In the genomic region with DNA sequence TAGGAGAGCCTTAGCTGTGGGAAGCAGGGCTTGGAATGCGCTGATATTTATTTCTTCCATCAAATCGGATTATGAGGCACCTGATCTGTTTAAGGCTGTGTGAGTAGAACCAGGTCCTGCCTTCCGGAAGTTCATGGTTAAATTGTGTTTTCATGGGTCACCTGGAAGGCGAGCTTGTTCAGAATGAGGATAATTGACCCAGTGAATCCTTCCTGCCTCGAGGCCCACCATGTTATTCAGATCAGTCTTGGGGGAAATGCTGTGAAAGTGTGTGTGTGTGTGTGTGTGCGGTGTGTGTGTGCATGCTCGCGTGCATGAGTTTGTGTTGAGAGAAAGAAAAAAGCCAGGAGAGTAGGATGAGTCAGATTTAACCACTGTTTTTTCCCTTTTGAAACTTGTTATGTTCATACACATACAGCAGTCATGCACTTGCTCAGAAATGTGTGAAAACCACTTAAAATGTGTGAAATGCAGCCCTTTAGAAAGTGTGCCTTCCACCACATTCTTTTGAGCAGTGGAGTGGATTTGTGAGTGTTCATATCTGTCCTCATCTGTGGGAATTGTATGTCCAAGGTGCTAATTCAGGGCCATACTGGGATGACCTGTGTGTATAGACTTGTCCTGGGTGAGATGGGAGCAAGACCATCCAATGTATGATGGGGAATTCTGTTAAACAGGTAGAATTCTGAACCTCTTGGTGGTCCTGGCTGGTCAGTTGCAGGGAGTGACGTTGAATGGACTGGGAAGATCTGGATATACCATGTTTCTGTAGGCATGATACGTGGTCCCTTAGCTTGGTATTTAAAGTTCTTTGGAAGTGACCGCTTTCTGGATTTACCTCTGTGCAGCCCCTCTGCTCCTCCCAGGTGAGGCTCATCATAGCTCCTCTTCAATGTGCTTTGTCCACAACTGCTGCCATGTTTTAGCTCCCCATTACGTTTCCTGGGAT, we compare ENCODE assay signal across 8 cellular contexts. TPM values are rescaled to one million over a fixed set of nuclear protein-coding genes. Genes with fewer than 3 reads are reported as not detected.
A peak's percentile ranks its signal among the peaks of the same experiment; 100 is the strongest.
DNase-seq lines count a peak whose midpoint lies in the region; ATAC-seq, FAIRE-seq and TF ChIP-seq lines count a peak whose summit lies in the region.

No MANE protein-coding gene starts in this region.

- peaks cover 94% of the 10 kb centered on the region for H3K79me2 ChIP-seq in HCT116 (ENCODE audit: insufficient read depth, low read length)
- peaks cover 0 to 17% of the 10 kb centered on the region in 2 experiments; a peak in 1 of 4 replicates for H3K79me2 ChIP-seq in H1 (ENCODE audit: control insufficient read depth in 1 of 2, insufficient read depth in 2 of 2, low read length in 2 of 2)

- H3K36me3 Mint-ChIP-seq in Calu3 (ENCODE audit: insufficient read depth, unreplicated experiment), result peaks cover 53% of the 10 kb centered on the region

- H4K20me1 ChIP-seq in HCT116 (ENCODE audit: insufficient read depth), result no peaks in the 10 kb centered on the region
- H4K20me1 ChIP-seq in H1 (replicated peaks in 1 of 2; ENCODE audit: control insufficient read depth in 1 of 2, insufficient read depth in 2 of 2, low read length in 2 of 2), result peaks cover 0 to 2% of the 10 kb centered on the region in 2 experiments

- peaks cover 12% of the 10 kb centered on the region for H3K79me1 ChIP-seq in H1 (ENCODE audit: low read depth, low read length)

- H3K56ac ChIP-seq in H1 (replicated peaks; ENCODE audit: insufficient read length, low read depth, low read length), result no peak overlapping the region

- peak overlapping the region; percentile 10; the same call in 1 of the 2 replicates for H2BK12ac ChIP-seq in H1 (ENCODE audit: low read depth, low read length)

- TF ChIP-seq POLR2A in HCT116 (IDR thresholded peaks at IDR 0.05; ENCODE audit: borderline replicate concordance, extremely low read depth, insufficient read depth, insufficient read length) (no peak), H1 (IDR thresholded peaks at IDR 0.05; ENCODE audit: control extremely low read depth in 1 of 2, low read depth in 2 of 2, low read length in 2 of 2) (no peak), transverse colon (IDR thresholded peaks at IDR 0.05) (no peak)

- peaks cover 0 to 13% of the 10 kb centered on the region in 2 experiments; a peak in 1 of 4 replicates for H3K36me3 ChIP-seq in HCT116 (ENCODE audit: control insufficient read depth in 1 of 2, insufficient read depth in 2 of 2, low read length in 2 of 2)
- H3K36me3 ChIP-seq in H1 (ENCODE audit: control insufficient read depth in 2 of 4, insufficient read depth in 4 of 4, low read length in 3 of 4), result no peaks in the 10 kb centered on the region
- no peaks in the 10 kb centered on the region for H3K36me3 ChIP-seq in transverse colon

- no peak for TF ChIP-seq EP300 in H1 (IDR thresholded peaks at IDR 0.05; ENCODE audit: borderline replicate concordance in 1 of 2, low read depth in 2 of 2, low read length in 2 of 2)
- TF ChIP-seq EP300 in transverse colon (IDR thresholded peaks at IDR 0.05; ENCODE audit: low read depth), result no peak

- TF ChIP-seq RAD21 in HCT116 (IDR thresholded peaks at IDR 0.05; ENCODE audit: low read depth), result no peak
- no peak for TF ChIP-seq RAD21 in H1 (IDR thresholded peaks at IDR 0.05 in 1 of 2, conservative IDR thresholded peaks at IDR 0.05 in 1 of 2; ENCODE audit: low read depth in 2 of 2, low read length in 2 of 2)

- H3K23ac ChIP-seq in H1 (ENCODE audit: insufficient read length), result no peak overlapping the region

- RAD21 ChIA-PET in HCT116 (lab: Charles Lee; ENCODE audit: low non-redundant PET in 1 of 2, low total read pairs in 2 of 2, uncharacterized antibody in 2 of 2, unreplicated experiment in 2 of 2), result interaction anchor here (0.6 to 0.8 kb wide), 2 partner anchors 37 to 49 kb away, joined by 3 read pairs; a partner anchor contains a TSS

- no peak for ATAC-seq in HCT116

- peak overlapping the region; percentile 76; the same call in 1 of the 2 replicates for H3K9ac ChIP-seq in HCT116 (ENCODE audit: low read length)
- H3K9ac ChIP-seq in H1 (replicated peaks in 1 of 4; ENCODE audit: extremely low read depth in 1 of 4, low read depth in 3 of 4, low read length in 3 of 4), result no peak overlapping the region

- H2AK5ac ChIP-seq in H1 (ENCODE audit: low read depth, low read length), result peak overlapping the region; percentile 66

- H4K5ac ChIP-seq in H1 (ENCODE audit: insufficient read length, low read depth, low read length), result no peak overlapping the region

- intact Hi-C loops in Calu3 (cut with micrococcal nuclease; ENCODE audit: unreplicated experiment), result no loop called here
- intact Hi-C loops in HCT116 (cut with micrococcal nuclease), result loop anchor here (10.0 kb wide), 1 partner anchor 203 kb away; no protein-coding TSS in a partner anchor
- intact Hi-C loops in transverse colon (cut with DNase I; ENCODE audit: low total_unique reads), result no loop called here

- POLR2A ChIA-PET in HCT116 (lab: Charles Lee) (interaction anchor here (1.1 kb wide), 1 partner anchor 47 kb away, joined by 3 read pairs; no protein-coding TSS in a partner anchor), H1 (lab: Charles Lee; ENCODE audit: partially characterized antibody) (interaction anchor here (1.5 kb wide), 1 partner anchor 14 kb away, joined by 6 read pairs; no protein-coding TSS in a partner anchor)

- H2BK5ac ChIP-seq in H1 (ENCODE audit: low read depth, low read length), result no peak overlapping the region

- TF ChIP-seq CTCF in Calu3 (IDR thresholded peaks at IDR 0.05; ENCODE audit: unreplicated experiment) (no peak), HCT116 (IDR thresholded peaks at IDR 0.05 in 2 of 3, conservative IDR thresholded peaks at IDR 0.05 in 1 of 3; ENCODE audit: borderline replicate concordance in 1 of 3, insufficient read depth in 1 of 3, low read depth in 2 of 3, low read length in 2 of 3) (0 out of 6 replicates have a peak, but pooled peaks of 1 of the 3 experiments have one; percentile 1), H1 (IDR thresholded peaks at IDR 0.05; ENCODE audit: control extremely low read depth in 1 of 3, insufficient read depth in 1 of 3, low read depth in 1 of 3, low read length in 3 of 3) (no peak), transverse colon (IDR thresholded peaks at IDR 0.05) (no peak)

- CTCF ChIA-PET in Calu3 (lab: Charles Lee), result no interaction called here
- CTCF ChIA-PET in HCT116 (lab: Charles Lee), result no interaction called here
- CTCF ChIA-PET in H1 (lab: Charles Lee; ENCODE audit: partially characterized antibody), result interaction anchor here (0.9 to 2.3 kb wide), 6 partner anchors 12 to 156 kb away, joined by 3 to 7 read pairs (median 4); no protein-coding TSS in a partner anchor

- H2BK20ac ChIP-seq in H1 (ENCODE audit: low read length), result no peak overlapping the region

- H3K27me3 Mint-ChIP-seq in Calu3 (ENCODE audit: unreplicated experiment), result no peaks in the 10 kb centered on the region

- BruUV-seq in Calu3 (replicated peaks; lab: Mats Ljungman, UMichigan), result no TSS peak
- TSS peak; percentile 2 for BruUV-seq in HCT116 (replicated peaks; lab: Mats Ljungman, UMichigan)

- DNase-seq in Calu3 (no peak), HCT116 (ENCODE audit: low read depth, low spot score) (no peak), RCC 7860 (ENCODE audit: low spot score) (peak; percentile 61), H1 (ENCODE audit: low read depth in 1 of 2, low spot score in 2 of 2) (no peak), transverse colon (no peak), COLO668 (lab: John Stamatoyannopoulos, UW; ENCODE audit: unreplicated experiment) (no peak), NOMO-1 treated with dmso at 0.1 percent for 144 hours (lab: John Stamatoyannopoulos, UW; ENCODE audit: unreplicated experiment) (no peak), HUDEP-2 (lab: John Stamatoyannopoulos, UW; ENCODE audit: unreplicated experiment in 76 of 76) (no peak)

- H2BK15ac ChIP-seq in H1 (ENCODE audit: low read length), result no peak overlapping the region

- no peaks in the 10 kb centered on the region for H3K4me1 Mint-ChIP-seq in Calu3 (ENCODE audit: low read depth, unreplicated experiment)

- no peaks in the 10 kb centered on the region for H3K23me2 ChIP-seq in H1 (ENCODE audit: low read depth, low read length)

- H2AFZ ChIP-seq in HCT116 (ENCODE audit: low read depth, low read length, poor library complexity, severe bottlenecking), result no peak overlapping the region
- H2AFZ ChIP-seq in H1 (ENCODE audit: low read length), result no peak overlapping the region

- H2BK120ac ChIP-seq in H1 (replicated peaks; ENCODE audit: low read depth, low read length), result no peak overlapping the region

- no peaks in the 10 kb centered on the region for H3K27me3 ChIP-seq in HCT116 (ENCODE audit: insufficient read depth, low read length)
- no peaks in the 10 kb centered on the region for H3K27me3 ChIP-seq in H1 (replicated peaks in 1 of 4; ENCODE audit: control insufficient read depth in 3 of 4, extremely low read depth in 1 of 4, insufficient read depth in 3 of 4, low read length in 3 of 4)
- no peaks in the 10 kb centered on the region for H3K27me3 ChIP-seq in transverse colon

- H3K4me2 ChIP-seq in HCT116 (ENCODE audit: low read length) (peak overlapping the region; percentile 0), H1 (ENCODE audit: insufficient read depth in 1 of 2, low read depth in 2 of 2, low read length in 2 of 2) (no peak overlapping the region)

- FAIRE-seq in RCC 7860 (lab: Jason Lieb, UNC), result no peak
- FAIRE-seq in H1 (lab: Jason Lieb, UNC), result no peak

- H3K27ac Mint-ChIP-seq in Calu3 (ENCODE audit: unreplicated experiment), result peak overlapping the region; percentile 31

- H3K9me2 ChIP-seq in HCT116 (ENCODE audit: insufficient read depth), result no peaks in the 10 kb centered on the region

- H3K27ac ChIP-seq in HCT116 (ENCODE audit: low read depth, low read length) (no peak overlapping the region), H1 (ENCODE audit: low read depth, low read length) (no peak overlapping the region), transverse colon (peak overlapping the region; percentile 18 to 32 (median 25))

- H3K4me1 ChIP-seq in HCT116 (ENCODE audit: control insufficient read depth in 1 of 2, insufficient read depth in 2 of 2, low read length in 2 of 2) (peaks cover 75 to 96% of the 10 kb centered on the region in 2 experiments), H1 (replicated peaks in 1 of 4; ENCODE audit: control insufficient read depth in 3 of 4, insufficient read depth in 4 of 4, low read length in 3 of 4) (peaks cover 0 to 7% (median 1%) of the 10 kb centered on the region in 4 experiments; a peak in 6 of 7 replicates), transverse colon (peaks cover 44 to 84% (median 56%) of the 10 kb centered on the region in 4 donors)

- H3K4me3 Mint-ChIP-seq in Calu3 (ENCODE audit: low read depth, unreplicated experiment), result no peak overlapping the region

- in situ Hi-C loops in transverse colon (cut with MboI; ENCODE audit: low pct_ligation_motif_present in 1 of 4, low pct_unique_long_range_greater_than_20kb in 1 of 4, low sequenced_read_pairs in 3 of 4), result no loop called here

- no peak overlapping the region for H4K8ac ChIP-seq in H1 (ENCODE audit: extremely low read depth, insufficient read depth, low read length)

- no peak overlapping the region for H3K14ac ChIP-seq in H1 (ENCODE audit: insufficient read length)

- H4K91ac ChIP-seq in H1 (replicated peaks; ENCODE audit: insufficient read length, low read length), result no peak overlapping the region

- H3K18ac ChIP-seq in H1 (ENCODE audit: extremely low read depth, low read length), result no peak overlapping the region

- H3K9me3 Mint-ChIP-seq in Calu3 (ENCODE audit: low read depth, unreplicated experiment), result no peaks in the 10 kb centered on the region

- WGBS in H1 (ENCODE audit: extremely low coverage in 1 of 2, insufficient coverage in 1 of 2, insufficient read length in 1 of 2, insufficient replicate concordance in 2 of 2, low coverage in 1 of 2, low lambda C conversion rate in 2 of 2, missing lambda C conversion rate in 1 of 2), 2 experiments, result 69% methylated on average over 12 of the region's 12 CpGs; no CpG with 5 or more reads in 1 of the 2 experiments
- WGBS in transverse colon (ENCODE audit: low coverage in 1 of 2), 2 donors, result 65 to 71% methylated on average over 8 to 12 of the region's 12 CpGs

- no peak overlapping the region for H3K4ac ChIP-seq in H1 (replicated peaks; ENCODE audit: insufficient read length, low read depth, low read length)

- H3K4me3 ChIP-seq in HCT116 (replicated peaks in 1 of 2; ENCODE audit: low read depth in 1 of 2, low read length in 2 of 2) (no peak overlapping the region), H1 (ENCODE audit: extremely low read depth in 1 of 4, insufficient read depth in 2 of 4, low read depth in 3 of 4, low read length in 4 of 4) (no peak overlapping the region), transverse colon (no peak overlapping the region)

- H3K9me3 ChIP-seq in HCT116 (ENCODE audit: control insufficient read depth in 1 of 2, insufficient read depth in 1 of 2, low read depth in 1 of 2, low read length in 2 of 2) (no peaks in the 10 kb centered on the region), H1 (ENCODE audit: insufficient read depth in 2 of 2, low read depth in 1 of 2, low read length in 1 of 2) (no peaks in the 10 kb centered on the region), transverse colon (no peaks in the 10 kb centered on the region)

RNA-seq across cellular contexts. Expression of a gene that starts 36.9 kb away (rescaled TPM):
- total RNA-seq in Calu3 (2022), result 121 and 147 TPM in 2 replicates
- 89.2 TPM for total RNA-seq in HCT116 (2021; ENCODE audit: unreplicated experiment)
- 54.4 and 57.6 TPM in 2 replicates for polyA plus RNA-seq in HCT116 (2012)
- 11.1 and 12.4 TPM in 2 replicates for total RNA-seq in H1 (2021; fragmentation: NEBNext Ultra II Directional; extraction: Animal tissue kit (Norgen Biotek cat#: 25700))
- polyA plus RNA-seq in H1 (2011; rRNA removed), result 10.1 and 17.3 TPM in 2 replicates
- polyA plus RNA-seq in H1 (2011; cell fraction: cytosol; rRNA removed), result 9.1 TPM
- 41.6 TPM for polyA plus RNA-seq in H1 (2011; cell fraction: nucleus; rRNA removed)
- polyA plus RNA-seq in H1 (2012, experiment 1 of 2), result 7.8 to 10.4 TPM (median 8.7 TPM) in 4 replicates
- polyA plus RNA-seq in H1 (2012, experiment 2 of 2), result 5.0 TPM
- polyA plus RNA-seq in H1 (2013, experiment 1 of 2), result 13.2 TPM
- polyA plus RNA-seq in H1 (2013, experiment 2 of 2), result 11.1 TPM
- 16.5 and 18.3 TPM in 2 replicates for polyA minus RNA-seq in H1 (2011; rRNA and poly(A)+ RNA removed)
- polyA minus RNA-seq in H1 (2011; cell fraction: cytosol; rRNA and poly(A)+ RNA removed), result 12.3 TPM
- 14.3 TPM for polyA minus RNA-seq in H1 (2011; cell fraction: nucleus; rRNA and poly(A)+ RNA removed)
- total RNA-seq in transverse colon, result 10 to 100 TPM; 30.9 to 65.1 (median 57.0) TPM

Comparison
In these comparisons a context has a peak if more than half of its experiments do, and no peak if none do; other contexts are left out.
1. H3K27ac ChIP-seq: peak in transverse colon (4 of 4); none in HCT116 (single experiment) and H1 (single experiment).